ENCODE assay signal across 14 cellular contexts in genomic region chr22:30881361-30882180, GRCh38.
A peak's percentile ranks its signal among the peaks of the same experiment; 100 is the strongest.
DNase-seq lines count a peak whose midpoint lies in the region; ATAC-seq, FAIRE-seq and TF ChIP-seq lines count a peak whose summit lies in the region.
"Had no signal": no experiment of that assay in that cellular context is flagged by ENCODE, and none has a peak within 500 bp of the region (broad histone marks: within the 10 kb centered on the region; RNA-seq: fewer than 3 reads in every experiment).

No MANE protein-coding gene starts in this region.

- H3K4me3 ChIP-seq in heart right ventricle (peak overlapping the region in 2 of 10 donors; percentile 0 to 5), pancreas (no peak overlapping the region)

- FAIRE-seq in pancreas (lab: Jason Lieb, UNC), result no peak
- FAIRE-seq: bronchial epithelial cell had no signal

- H3K27me3 ChIP-seq in heart right ventricle (no peaks in the 10 kb centered on the region), pancreas (no peaks in the 10 kb centered on the region)

- intact Hi-C loops in heart right ventricle (cut with DNase I), result loop anchor here in 1 of 10 donors (10.0 kb wide), 1 partner anchor 117 kb away; no protein-coding TSS in a partner anchor
- intact Hi-C loops in pancreas (cut with DNase I), result loop anchor here in 1 of 3 donors (10.0 kb wide), 1 partner anchor 117 kb away; no protein-coding TSS in a partner anchor

- peaks cover 4 to 61% (median 41%) of the 10 kb centered on the region in 9 donors for H3K4me1 ChIP-seq in heart right ventricle
- no peaks in the 10 kb centered on the region for H3K4me1 ChIP-seq in pancreas

- ATAC-seq in heart right ventricle (peak; percentile 27 to 88 (median 69)), pancreas (peak; percentile 13 to 74 (median 46)), HG03457 (IDR thresholded peaks at IDR 0.05; ENCODE audit: unreplicated experiment) (no peak), GM21619 (IDR thresholded peaks at IDR 0.05; ENCODE audit: unreplicated experiment) (no peak), HG03025 (IDR thresholded peaks at IDR 0.05; ENCODE audit: low FRiP score, unreplicated experiment) (no peak), HG03520 (IDR thresholded peaks at IDR 0.05; ENCODE audit: unreplicated experiment) (no peak)
- ATAC-seq: activated CD8-positive, alpha-beta T cell treated with anti-CD3 and anti-CD28 coated beads, Interleukin-2, amount 10 ng/mL, durations not matched to agents 7 days and 5 days had no signal

- no peak for TF ChIP-seq CTCF in RWPE1 (conservative IDR thresholded peaks at IDR 0.05; ENCODE audit: low read depth)
- TF ChIP-seq CTCF in heart right ventricle (IDR thresholded peaks at IDR 0.05), result no peak
- no peak for TF ChIP-seq CTCF in pancreas (IDR thresholded peaks at IDR 0.05)

- POLR2A ChIA-PET in RWPE1 (lab: Yijun Ruan, JAX; ENCODE audit: low non-redundant PET), result no interaction called here

- H3K27ac ChIP-seq in RWPE1 (peak overlapping the region; percentile 23; the same call in 1 of the 2 replicates), heart right ventricle (peak overlapping the region in 7 of 10 donors; percentile 33 to 76 (median 58)), pancreas (no peak overlapping the region)

- H3K36me3 ChIP-seq in heart right ventricle (no peaks in the 10 kb centered on the region), pancreas (no peaks in the 10 kb centered on the region)

- DNase-seq in D341Med (ENCODE audit: low spot score), result peak; percentile 92
- DNase-seq in RWPE1 (ENCODE audit: low spot score), result no peak
- peak; percentile 52 to 53 for DNase-seq in heart right ventricle
- DNase-seq in pancreas, result peak in 2 of 6 donors; percentile 27 to 37
- DNase-seq: activated CD8-positive, alpha-beta T cell treated with anti-CD3 and anti-CD28 coated beads, Interleukin-2, amount 10 ng/mL, durations not matched to agents 7 days and 5 days; DMS79; mammary epithelial cell; NCI-H2171 treated with DMSO at 0.1 percent for 48 hours; occipital lobe had no signal

- CTCF ChIA-PET in RWPE1 (lab: Yijun Ruan, JAX), result no interaction called here

- WGBS in heart right ventricle, 2 donors, result 55 to 61% methylated on average over 14 of the region's 14 CpGs
- 56 to 67% methylated on average over 14 of the region's 14 CpGs for WGBS in pancreas, 2 donors

- H3K9me3 ChIP-seq in heart right ventricle, result no peaks in the 10 kb centered on the region
- no peaks in the 10 kb centered on the region for H3K9me3 ChIP-seq in pancreas

Comparison
In these comparisons a context has a peak if more than half of its experiments do, and no peak if none do; other contexts are left out.
1. H3K27ac ChIP-seq: peak in RWPE1 (single experiment) and heart right ventricle (7 of 10); none in pancreas (0 of 4).
2. ATAC-seq: peak in heart right ventricle (8 of 8) and pancreas (4 of 4); none in HG03457 (single experiment), GM21619 (single experiment), HG03025 (single experiment) and HG03520 (single experiment).